10 cellular contexts compared by ENCODE assay signal in the genomic region with DNA sequence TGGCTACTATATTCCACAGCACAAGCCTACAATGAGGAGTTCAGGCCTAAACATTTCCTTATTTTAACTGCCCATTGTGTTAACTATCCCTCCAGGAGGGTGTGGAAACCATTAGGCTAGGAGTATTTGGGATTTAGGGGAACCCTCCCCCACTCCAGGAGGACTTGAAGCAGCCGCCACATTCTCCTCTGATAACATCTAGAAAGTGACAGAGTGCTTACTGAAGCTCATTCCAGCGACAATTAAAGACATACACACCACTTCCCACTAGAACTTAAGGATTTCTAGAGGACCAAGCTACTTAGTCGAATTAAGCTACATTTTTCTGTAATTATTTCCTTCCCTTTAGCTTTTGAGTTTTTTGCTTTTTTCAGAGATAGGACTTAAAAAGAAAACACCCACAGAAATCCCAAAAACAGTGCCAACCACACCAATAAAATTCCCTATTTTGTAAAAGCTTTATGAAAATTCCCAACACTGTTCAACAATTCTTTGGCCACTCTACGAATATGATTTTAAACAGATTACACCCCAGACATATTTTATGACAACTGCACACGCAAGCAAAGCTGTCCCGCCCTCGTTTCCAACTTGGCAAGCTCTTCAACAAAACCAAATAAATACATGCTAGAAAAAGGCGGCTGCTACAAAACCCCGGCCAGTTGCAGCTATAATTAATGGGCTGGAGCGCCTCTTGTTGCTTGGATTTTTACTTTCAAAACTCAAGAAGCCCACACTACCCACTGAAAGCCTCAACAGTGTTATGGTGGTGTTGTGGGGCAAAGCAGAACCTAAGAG. TPM values are rescaled to one million over a fixed set of nuclear protein-coding genes. Genes with fewer than 3 reads are reported as not detected.
A peak's percentile ranks its signal among the peaks of the same experiment; 100 is the strongest.
DNase-seq lines count a peak whose midpoint lies in the region; TF ChIP-seq lines count a peak whose summit lies in the region.
"Had no signal": no experiment of that assay in that cellular context is flagged by ENCODE, and none has a peak within 500 bp of the region (broad histone marks: within the 10 kb centered on the region; RNA-seq: fewer than 3 reads in every experiment).

No MANE protein-coding gene starts in this region.

- H3K27me3 Mint-ChIP-seq in nephron (ENCODE audit: low read depth) = peaks cover 24% of the 10 kb centered on the region
- peaks cover 38% of the 10 kb centered on the region for H3K27me3 Mint-ChIP-seq in HFFc6 (ENCODE audit: insufficient read depth)
- peaks cover 58% of the 10 kb centered on the region for H3K27me3 Mint-ChIP-seq in activated naive CD4-positive, alpha-beta T cell treated with anti-CD3 and anti-CD28 coated beads, Interleukin-2, amount 10 ng/mL, durations not matched to agents 7 days and 5 days

- peaks cover 5% of the 10 kb centered on the region for H3K9me3 Mint-ChIP-seq in nephron
- no peaks in the 10 kb centered on the region for H3K9me3 Mint-ChIP-seq in HFFc6
- H3K9me3 Mint-ChIP-seq in activated naive CD4-positive, alpha-beta T cell treated with anti-CD3 and anti-CD28 coated beads, Interleukin-2, amount 10 ng/mL, durations not matched to agents 7 days and 5 days = no peaks in the 10 kb centered on the region

- H3K4me3 ChIP-seq in fibroblast of mammary gland (ENCODE audit: control insufficient read depth, low read depth, low read length) = no peak overlapping the region
- H3K4me3 ChIP-seq in coronary artery = no peak overlapping the region

- H3K27ac Mint-ChIP-seq in nephron (peak overlapping the region; percentile 83 to 95 (median 85)), HFFc6 (no peak overlapping the region)
- no peak overlapping the region for H3K27ac Mint-ChIP-seq in activated naive CD4-positive, alpha-beta T cell treated with anti-CD3 and anti-CD28 coated beads, Interleukin-2, amount 10 ng/mL, durations not matched to agents 7 days and 5 days

- DNase-seq in DMS 273 (lab: John Stamatoyannopoulos, UW; ENCODE audit: unreplicated experiment) (peak; percentile 71), NCI-H1092 (lab: John Stamatoyannopoulos, UW) (peak; percentile 11), fibroblast of mammary gland (ENCODE audit: low read depth) (peak; percentile 77), HFFc6 (no peak), NCI-H146 (lab: John Stamatoyannopoulos, UW) (no peak), coronary artery (ENCODE audit: low spot score) (no peak)
- no peak for DNase-seq in activated naive CD4-positive, alpha-beta T cell treated with anti-CD3 and anti-CD28 coated beads, Interleukin-2, amount 10 ng/mL, durations not matched to agents 7 days and 5 days
- DNase-seq: NCI-H1048 had no signal

- H3K4me1 Mint-ChIP-seq in nephron (peaks cover 46% of the 10 kb centered on the region), HFFc6 (ENCODE audit: low read depth) (peaks cover 8% of the 10 kb centered on the region)
- peaks cover 2% of the 10 kb centered on the region for H3K4me1 Mint-ChIP-seq in activated naive CD4-positive, alpha-beta T cell treated with anti-CD3 and anti-CD28 coated beads, Interleukin-2, amount 10 ng/mL, durations not matched to agents 7 days and 5 days

- H3K4me3 Mint-ChIP-seq in nephron = peak overlapping the region; percentile 49 to 68 (median 66)
- no peak overlapping the region for H3K4me3 Mint-ChIP-seq in HFFc6
- H3K4me3 Mint-ChIP-seq in activated naive CD4-positive, alpha-beta T cell treated with anti-CD3 and anti-CD28 coated beads, Interleukin-2, amount 10 ng/mL, durations not matched to agents 7 days and 5 days = no peak overlapping the region

- no peak overlapping the region for H3K27ac ChIP-seq in coronary artery
- H3K27ac ChIP-seq: RWPE1 had no signal

- H3K36me3 Mint-ChIP-seq in nephron (ENCODE audit: low read depth) (peaks cover 14% of the 10 kb centered on the region), HFFc6 (ENCODE audit: low read depth) (no peaks in the 10 kb centered on the region)
- H3K36me3 Mint-ChIP-seq in activated naive CD4-positive, alpha-beta T cell treated with anti-CD3 and anti-CD28 coated beads, Interleukin-2, amount 10 ng/mL, durations not matched to agents 7 days and 5 days = no peaks in the 10 kb centered on the region

- TF ChIP-seq CTCF in fibroblast of mammary gland (conservative IDR thresholded peaks at IDR 0.05; ENCODE audit: control insufficient read depth, insufficient read depth, low read depth, low read length) (no peak), nephron (IDR thresholded peaks at IDR 0.05; ENCODE audit: unreplicated experiment in 3 of 3) (no peak), HFFc6 (IDR thresholded peaks at IDR 0.05) (no peak), coronary artery (IDR thresholded peaks at IDR 0.05) (no peak)

- CTCF ChIA-PET in activated naive CD4-positive, alpha-beta T cell treated with anti-CD3 and anti-CD28 coated beads, Interleukin-2, amount 10 ng/mL, durations not matched to agents 7 days and 5 days (lab: Charles Lee) = interaction anchor here (1.1 to 1.6 kb wide), 2 partner anchors 9 to 38 kb away, joined by 5 read pairs; no protein-coding TSS in a partner anchor

RNA-seq across cellular contexts. Expression of gene ROR2, which starts 4.6 kb away (rescaled TPM):
- under 1 TPM in 1 of 6 experiments, not detected in 5; 0.09 TPM for total RNA-seq in HFFc6 (2021; fragmentation: NEBNext Ultra II Directional; extraction: Animal tissue kit (Norgen Biotek cat#: 25700))

Comparison
In these comparisons a context has a peak if more than half of its experiments do, and no peak if none do; other contexts are left out.
1. DNase-seq: peak in DMS 273 (single experiment), NCI-H1092 (single experiment) and fibroblast of mammary gland (single experiment); none in HFFc6 (single experiment), NCI-H146 (single experiment), activated naive CD4-positive, alpha-beta T cell treated with anti-CD3 and anti-CD28 coated beads, Interleukin-2, amount 10 ng/mL, durations not matched to agents 7 days and 5 days (single experiment) and coronary artery (single experiment).
2. H3K27ac Mint-ChIP-seq: peak in nephron (3 of 3); none in HFFc6 (single experiment) and activated naive CD4-positive, alpha-beta T cell treated with anti-CD3 and anti-CD28 coated beads, Interleukin-2, amount 10 ng/mL, durations not matched to agents 7 days and 5 days (single experiment).
3. H3K4me3 Mint-ChIP-seq: peak in nephron (3 of 3); none in HFFc6 (single experiment) and activated naive CD4-positive, alpha-beta T cell treated with anti-CD3 and anti-CD28 coated beads, Interleukin-2, amount 10 ng/mL, durations not matched to agents 7 days and 5 days (single experiment).